In genomic region chr18:9429662-9429993, GRCh38 we compare ENCODE assay signal across 24 cellular contexts. TPM values are rescaled to one million over a fixed set of nuclear protein-coding genes. Genes with fewer than 3 reads are reported as not detected.
DNase-seq lines count a peak whose midpoint lies in the region; ATAC-seq, FAIRE-seq and TF ChIP-seq lines count a peak whose summit lies in the region.
"Had no signal": no experiment of that assay in that cellular context is flagged by ENCODE, and none has a peak within 500 bp of the region (broad histone marks: within the 10 kb centered on the region; RNA-seq: fewer than 3 reads in every experiment).

No MANE protein-coding gene starts in this region.

- no peaks in the 10 kb centered on the region for H3K36me3 ChIP-seq in astrocyte (ENCODE audit: insufficient read depth, low read length)
- H3K36me3 ChIP-seq in fibroblast of lung (ENCODE audit: control insufficient read depth, insufficient read depth, low read length), result no peaks in the 10 kb centered on the region
- H3K36me3 ChIP-seq in skeletal muscle satellite cell (ENCODE audit: insufficient read depth, low read length), result no peaks in the 10 kb centered on the region
- H3K36me3 ChIP-seq: gastroesophageal sphincter had no signal

- FAIRE-seq in astrocyte (lab: Jason Lieb, UNC), result peak; percentile 68
- FAIRE-seq: H1, small intestine, TTC549, urothelium cell line had no signal

- ATAC-seq in esophagus mucosa, result no peak
- ATAC-seq: stimulated activated naive CD8-positive, alpha-beta T cell treated with anti-CD3 and anti-CD28 coated beads, Interleukin-15, amount 100 ng/mL, for 72 hours had no signal

- H3K9ac ChIP-seq in astrocyte (ENCODE audit: low read length) (no peak overlapping the region), fibroblast of lung (ENCODE audit: insufficient read depth, low read length) (no peak overlapping the region), skeletal muscle satellite cell (ENCODE audit: low read depth, low read length) (no peak overlapping the region)

- H2AFZ ChIP-seq in astrocyte (ENCODE audit: low read depth, low read length), result no peak overlapping the region
- no peak overlapping the region for H2AFZ ChIP-seq in fibroblast of lung (ENCODE audit: low read length)

- H4K20me1 ChIP-seq in astrocyte (ENCODE audit: insufficient read depth, low read length), result no peaks in the 10 kb centered on the region
- H4K20me1 ChIP-seq in fibroblast of lung (ENCODE audit: control insufficient read depth, extremely low read depth, insufficient read depth, low read length), result no peaks in the 10 kb centered on the region

- H3K9me3 Mint-ChIP-seq in astrocyte (ENCODE audit: unreplicated experiment), result no peaks in the 10 kb centered on the region
- H3K9me3 Mint-ChIP-seq in activated naive CD8-positive, alpha-beta T cell treated with anti-CD3 and anti-CD28 coated beads for 36 hours, result no peaks in the 10 kb centered on the region
- H3K9me3 Mint-ChIP-seq: activated T-helper 2 cell treated with anti-CD3 and anti-CD28 coated beads, Interferon-gamma antibody, Interleukin-2, Interleukin-4, amounts not matched to agents 10 μg/mL and 5 μg/mL and 100 μg/mL, durations not matched to agents 14 hours and 24 hours and 36 hours; stimulated activated naive CD8-positive, alpha-beta T cell treated with anti-CD3 and anti-CD28 coated beads, Interleukin-15, amount 100 ng/mL, for 72 hours had no signal

- H3K9me3 ChIP-seq in astrocyte (ENCODE audit: insufficient read depth, low read depth, low read length) (no peaks in the 10 kb centered on the region), fibroblast of lung (ENCODE audit: control insufficient read depth, insufficient read depth, low read depth, low read length) (no peaks in the 10 kb centered on the region), skeletal muscle satellite cell (replicated peaks; ENCODE audit: low read length) (no peaks in the 10 kb centered on the region)
- H3K9me3 ChIP-seq: gastroesophageal sphincter had no signal

- H3K4me1 Mint-ChIP-seq in astrocyte (ENCODE audit: low read depth, unreplicated experiment), result no peaks in the 10 kb centered on the region
- H3K4me1 Mint-ChIP-seq in activated naive CD8-positive, alpha-beta T cell treated with anti-CD3 and anti-CD28 coated beads for 36 hours, result peaks cover 6% of the 10 kb centered on the region

- H3K27ac ChIP-seq in astrocyte (ENCODE audit: low read depth, low read length), result no peak overlapping the region
- no peak overlapping the region for H3K27ac ChIP-seq in fibroblast of lung (ENCODE audit: insufficient read depth, low read length)

- H3K27me3 ChIP-seq in astrocyte (ENCODE audit: insufficient read depth, low read length) (no peaks in the 10 kb centered on the region), fibroblast of lung (ENCODE audit: control insufficient read depth, insufficient read depth, low read length) (no peaks in the 10 kb centered on the region), skeletal muscle satellite cell (ENCODE audit: control insufficient read depth, insufficient read depth, low read length) (no peaks in the 10 kb centered on the region)
- H3K27me3 ChIP-seq: gastroesophageal sphincter had no signal

- no peaks in the 10 kb centered on the region for H3K4me1 ChIP-seq in astrocyte (ENCODE audit: insufficient read depth, low read length)
- H3K4me1 ChIP-seq in fibroblast of lung (ENCODE audit: control insufficient read depth, extremely low read depth, insufficient read depth, low read length), result peaks cover 3% of the 10 kb centered on the region
- H3K4me1 ChIP-seq in skeletal muscle satellite cell (ENCODE audit: control insufficient read depth, insufficient read depth, low read length), result peaks cover 7% of the 10 kb centered on the region

- H3K4me3 ChIP-seq in astrocyte (ENCODE audit: insufficient read depth, low read depth, low read length) (no peak overlapping the region), fibroblast of lung (replicated peaks in 1 of 4; ENCODE audit: control extremely low read depth in 1 of 4, insufficient read depth in 1 of 4, low read depth in 3 of 4, low read length in 4 of 4) (no peak overlapping the region), skeletal muscle satellite cell (ENCODE audit: low read length) (no peak overlapping the region)
- H3K4me3 ChIP-seq: gastroesophageal sphincter had no signal

- TF ChIP-seq CTCF in astrocyte (IDR thresholded peaks at IDR 0.05; ENCODE audit: insufficient read depth, low read depth, low read length) (no peak), fibroblast of lung (conservative IDR thresholded peaks at IDR 0.05 in 1 of 2, IDR thresholded peaks at IDR 0.05 in 1 of 2; ENCODE audit: low read depth in 1 of 2, low read length in 2 of 2) (no peak)

- H3K4me2 ChIP-seq in astrocyte (ENCODE audit: low read length) (no peak overlapping the region), fibroblast of lung (ENCODE audit: extremely low read depth, insufficient read depth, low read length) (peak overlapping the region; percentile 30), skeletal muscle satellite cell (ENCODE audit: low read length) (peak overlapping the region; percentile 2)

- no peak overlapping the region for H3K27ac Mint-ChIP-seq in astrocyte (ENCODE audit: unreplicated experiment)
- no peak overlapping the region for H3K27ac Mint-ChIP-seq in activated naive CD8-positive, alpha-beta T cell treated with anti-CD3 and anti-CD28 coated beads for 36 hours
- H3K27ac Mint-ChIP-seq: activated T-helper 2 cell treated with anti-CD3 and anti-CD28 coated beads, Interferon-gamma antibody, Interleukin-2, Interleukin-4, amounts not matched to agents 10 μg/mL and 5 μg/mL and 100 μg/mL, durations not matched to agents 14 hours and 24 hours and 36 hours; mesothelial cell of epicardium; nephron progenitor cell; stimulated activated naive CD8-positive, alpha-beta T cell treated with anti-CD3 and anti-CD28 coated beads, Interleukin-15, amount 100 ng/mL, for 72 hours had no signal

- H3K79me2 ChIP-seq in astrocyte (ENCODE audit: insufficient read depth, low read length), result no peaks in the 10 kb centered on the region
- H3K79me2 ChIP-seq in fibroblast of lung (ENCODE audit: control insufficient read depth, insufficient read depth, low read length), result no peaks in the 10 kb centered on the region

- no peaks in the 10 kb centered on the region for H3K27me3 Mint-ChIP-seq in astrocyte (ENCODE audit: low read depth, unreplicated experiment)
- no peaks in the 10 kb centered on the region for H3K27me3 Mint-ChIP-seq in activated naive CD8-positive, alpha-beta T cell treated with anti-CD3 and anti-CD28 coated beads for 36 hours
- H3K27me3 Mint-ChIP-seq: stimulated activated naive CD8-positive, alpha-beta T cell treated with anti-CD3 and anti-CD28 coated beads, Interleukin-15, amount 100 ng/mL, for 72 hours had no signal

- H3K4me3 Mint-ChIP-seq in astrocyte (ENCODE audit: unreplicated experiment), result no peak overlapping the region
- H3K4me3 Mint-ChIP-seq in activated naive CD8-positive, alpha-beta T cell treated with anti-CD3 and anti-CD28 coated beads for 36 hours, result no peak overlapping the region
- H3K4me3 Mint-ChIP-seq: mesothelial cell of epicardium; nephron progenitor cell; stimulated activated naive CD8-positive, alpha-beta T cell treated with anti-CD3 and anti-CD28 coated beads, Interleukin-15, amount 100 ng/mL, for 72 hours had no signal

- DNase-seq in GM03348 (ENCODE audit: low spot score) (peak; percentile 58), astrocyte (ENCODE audit: low read depth) (no peak), fibroblast of lung (ENCODE audit: low read depth in 2 of 2) (peak in 1 of 2 donors; percentile 48), DMS79 treated with DMSO at 0.1 percent for 48 hours (lab: John Stamatoyannopoulos, UW) (no peak), DMS 273 treated with DMSO at 0.1 percent for 48 hours (lab: John Stamatoyannopoulos, UW) (no peak)
- DNase-seq in activated naive CD8-positive, alpha-beta T cell treated with anti-CD3 and anti-CD28 coated beads for 36 hours, result no peak
- DNase-seq: activated CD4-positive, alpha-beta T cell treated with anti-CD3 and anti-CD28 coated beads for 4 hours; effector CD4-positive, alpha-beta T cell; EL; Karpas-422; NCI-H1417; NCI-H69; nephron progenitor cell; small intestine; stimulated activated CD4-positive, alpha-beta T cell treated with anti-CD3 and anti-CD28 coated beads, Interleukin-2, amount 100 ng/mL, for 48 hours; stimulated activated naive CD8-positive, alpha-beta T cell treated with anti-CD3 and anti-CD28 coated beads, Interleukin-15, amount 100 ng/mL, for 72 hours had no signal

- H3K36me3 Mint-ChIP-seq in astrocyte (ENCODE audit: low read depth, unreplicated experiment), result no peaks in the 10 kb centered on the region
- H3K36me3 Mint-ChIP-seq in activated naive CD8-positive, alpha-beta T cell treated with anti-CD3 and anti-CD28 coated beads for 36 hours, result no peaks in the 10 kb centered on the region
- H3K36me3 Mint-ChIP-seq: mesothelial cell of epicardium had no signal

RNA-seq across cellular contexts. Expression of gene RALBP1, which starts 45.7 kb away (rescaled TPM):
- 57.5 and 57.7 TPM in 2 replicates for total RNA-seq in astrocyte
- total RNA-seq in fibroblast of lung, result 72.3 and 72.7 TPM in 2 replicates
- 67.5 and 72.4 TPM in 2 replicates for polyA plus RNA-seq in fibroblast of lung
- polyA plus RNA-seq in fibroblast of lung (2012), result 58.5 and 64.6 TPM in 2 replicates
- polyA minus RNA-seq in fibroblast of lung (ENCODE audit: low replicate concordance), result 27.0 and 27.5 TPM in 2 replicates
- 43.1 and 47.6 TPM in 2 replicates for total RNA-seq in skeletal muscle satellite cell (2012; rRNA removed)
- 10 to 100 TPM; 46.9 to 47.1 TPM for total RNA-seq in activated naive CD8-positive, alpha-beta T cell treated with anti-CD3 and anti-CD28 coated beads for 36 hours
- total RNA-seq in esophagus mucosa, result 93.7 TPM
